Comparison of ENCODE assay signal across 22 cellular contexts in the genomic region with DNA sequence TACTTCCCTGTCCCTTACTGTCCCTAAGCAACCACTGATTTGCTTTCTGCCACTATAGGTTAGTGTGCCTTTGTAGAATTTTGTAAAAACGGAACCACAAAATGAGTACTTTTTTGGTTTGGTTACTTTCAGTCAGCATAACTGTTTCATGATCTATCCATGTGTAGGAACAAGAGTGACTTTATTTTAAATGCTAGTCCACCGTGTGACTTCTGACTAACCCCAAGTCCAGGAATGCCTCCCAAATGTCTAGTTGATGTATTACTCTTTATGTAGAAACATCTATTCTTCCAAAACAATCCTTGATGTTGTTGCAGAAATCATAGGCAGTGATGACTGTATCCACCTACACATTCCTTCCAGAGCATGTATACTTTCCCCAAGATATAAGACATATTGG. TPM values are rescaled to one million over a fixed set of nuclear protein-coding genes. Genes with fewer than 3 reads are reported as not detected.
DNase-seq lines count a peak whose midpoint lies in the region; ATAC-seq and TF ChIP-seq lines count a peak whose summit lies in the region.
"Had no signal": no experiment of that assay in that cellular context is flagged by ENCODE, and none has a peak within 500 bp of the region (broad histone marks: within the 10 kb centered on the region; RNA-seq: fewer than 3 reads in every experiment).

No MANE protein-coding gene starts in this region.

- in situ Hi-C loops in SK-MEL-5 (cut with HindIII; ENCODE audit: low pct_unique_long_range_greater_than_20kb, low sequenced_read_pairs), result no loop called here

- H3K9me3 Mint-ChIP-seq in stimulated activated naive CD8-positive, alpha-beta T cell treated with anti-CD3 and anti-CD28 coated beads, Interleukin-15, amount 100 ng/mL, for 72 hours, result no peaks in the 10 kb centered on the region
- peaks cover 5% of the 10 kb centered on the region for H3K9me3 Mint-ChIP-seq in activated CD8-positive, alpha-beta T cell treated with anti-CD3 and anti-CD28 coated beads for 36 hours
- peaks cover 4% of the 10 kb centered on the region for H3K9me3 Mint-ChIP-seq in stimulated activated memory B cell treated with anti-CD40 and anti-IgM and Interleukin-4, amounts not matched to agents 10 μg/mL and 1 μg/mL and 100 μg/mL, for 72 hours

- DNase-seq in stimulated activated naive CD8-positive, alpha-beta T cell treated with anti-CD3 and anti-CD28 coated beads, Interleukin-15, Interleukin-2, amounts not matched to agents 100 U/mL and 50 U/mL, for 24 hours, result no peak
- DNase-seq in stimulated activated naive CD8-positive, alpha-beta T cell treated with anti-CD3 and anti-CD28 coated beads, Interleukin-15, amount 100 ng/mL, for 72 hours, result no peak
- DNase-seq in SK-MEL-5 (ENCODE audit: low read depth, low spot score) (peak; percentile 28), fibroblast of the aortic adventitia (ENCODE audit: low read depth) (peak; percentile 55), hepatic stellate cell (ENCODE audit: low spot score) (no peak)
- no peak for DNase-seq in activated CD8-positive, alpha-beta T cell treated with anti-CD3 and anti-CD28 coated beads for 36 hours
- DNase-seq: CD8-positive, alpha-beta memory T cell; DMS79; HCEC 1CT; NCI-H1417; NCI-H187; NCI-H2107; NCI-H510A treated with DMSO at 0.1 percent for 48 hours; NCI-H774; Right ventricle myocardium superior had no signal

- peak; percentile 43 for ATAC-seq in stimulated activated naive CD8-positive, alpha-beta T cell treated with anti-CD3 and anti-CD28 coated beads, Interleukin-15, Interleukin-2, amounts not matched to agents 100 U/mL and 50 U/mL, for 24 hours
- ATAC-seq in stimulated activated naive CD8-positive, alpha-beta T cell treated with anti-CD3 and anti-CD28 coated beads, Interleukin-15, amount 100 ng/mL, for 72 hours, result no peak
- ATAC-seq in activated CD8-positive, alpha-beta T cell treated with anti-CD3 and anti-CD28 coated beads for 36 hours, result no peak
- ATAC-seq in stimulated activated memory B cell treated with anti-CD40 and anti-IgM and Interleukin-4, amounts not matched to agents 10 μg/mL and 1 μg/mL and 100 μg/mL, for 72 hours, result no peak

- intact Hi-C loops in activated CD8-positive, alpha-beta T cell treated with anti-CD3 and anti-CD28 coated beads for 36 hours (cut with micrococcal nuclease), result no loop called here

- H3K27me3 Mint-ChIP-seq in stimulated activated naive CD8-positive, alpha-beta T cell treated with anti-CD3 and anti-CD28 coated beads, Interleukin-15, amount 100 ng/mL, for 72 hours, result no peaks in the 10 kb centered on the region
- no peaks in the 10 kb centered on the region for H3K27me3 Mint-ChIP-seq in activated CD8-positive, alpha-beta T cell treated with anti-CD3 and anti-CD28 coated beads for 36 hours
- no peaks in the 10 kb centered on the region for H3K27me3 Mint-ChIP-seq in stimulated activated memory B cell treated with anti-CD40 and anti-IgM and Interleukin-4, amounts not matched to agents 10 μg/mL and 1 μg/mL and 100 μg/mL, for 72 hours
- H3K27me3 Mint-ChIP-seq: CD8-positive, alpha-beta memory T cell had no signal

- TF ChIP-seq CTCF in fibroblast of the aortic adventitia (IDR thresholded peaks at IDR 0.05; ENCODE audit: insufficient read depth, low read length), result no peak
- no peak for TF ChIP-seq CTCF in activated CD8-positive, alpha-beta T cell treated with anti-CD3 and anti-CD28 coated beads for 36 hours (IDR thresholded peaks at IDR 0.05)

- CTCF ChIA-PET in activated CD8-positive, alpha-beta T cell treated with anti-CD3 and anti-CD28 coated beads for 36 hours (lab: Charles Lee), result no interaction called here

- no peak overlapping the region for H3K27ac Mint-ChIP-seq in stimulated activated naive CD8-positive, alpha-beta T cell treated with anti-CD3 and anti-CD28 coated beads, Interleukin-15, amount 100 ng/mL, for 72 hours
- no peak overlapping the region for H3K27ac Mint-ChIP-seq in activated CD8-positive, alpha-beta T cell treated with anti-CD3 and anti-CD28 coated beads for 36 hours
- H3K27ac Mint-ChIP-seq in stimulated activated memory B cell treated with anti-CD40 and anti-IgM and Interleukin-4, amounts not matched to agents 10 μg/mL and 1 μg/mL and 100 μg/mL, for 72 hours, result no peak overlapping the region

- no peak overlapping the region for H3K4me3 ChIP-seq in fibroblast of the aortic adventitia (ENCODE audit: low read depth, low read length)
- H3K4me3 ChIP-seq: BLaER1 treated with 17β-estradiol and CSF1 and Interleukin-3, amounts not matched to agents 10 nM and 100 nM had no signal

- H3K36me3 Mint-ChIP-seq in activated CD8-positive, alpha-beta T cell treated with anti-CD3 and anti-CD28 coated beads for 36 hours (ENCODE audit: low read depth), result peaks cover 39% of the 10 kb centered on the region
- peaks cover 45% of the 10 kb centered on the region for H3K36me3 Mint-ChIP-seq in stimulated activated memory B cell treated with anti-CD40 and anti-IgM and Interleukin-4, amounts not matched to agents 10 μg/mL and 1 μg/mL and 100 μg/mL, for 72 hours

- H3K4me1 Mint-ChIP-seq in stimulated activated naive CD8-positive, alpha-beta T cell treated with anti-CD3 and anti-CD28 coated beads, Interleukin-15, amount 100 ng/mL, for 72 hours, result peaks cover 6% of the 10 kb centered on the region
- peaks cover 2% of the 10 kb centered on the region for H3K4me1 Mint-ChIP-seq in activated CD8-positive, alpha-beta T cell treated with anti-CD3 and anti-CD28 coated beads for 36 hours (ENCODE audit: low read depth)
- H3K4me1 Mint-ChIP-seq in stimulated activated memory B cell treated with anti-CD40 and anti-IgM and Interleukin-4, amounts not matched to agents 10 μg/mL and 1 μg/mL and 100 μg/mL, for 72 hours, result no peaks in the 10 kb centered on the region
- H3K4me1 Mint-ChIP-seq: CD8-positive, alpha-beta memory T cell had no signal

- no peak overlapping the region for H3K4me3 Mint-ChIP-seq in stimulated activated naive CD8-positive, alpha-beta T cell treated with anti-CD3 and anti-CD28 coated beads, Interleukin-15, amount 100 ng/mL, for 72 hours
- H3K4me3 Mint-ChIP-seq in activated CD8-positive, alpha-beta T cell treated with anti-CD3 and anti-CD28 coated beads for 36 hours, result no peak overlapping the region
- no peak overlapping the region for H3K4me3 Mint-ChIP-seq in stimulated activated memory B cell treated with anti-CD40 and anti-IgM and Interleukin-4, amounts not matched to agents 10 μg/mL and 1 μg/mL and 100 μg/mL, for 72 hours
- H3K4me3 Mint-ChIP-seq: CD8-positive, alpha-beta memory T cell had no signal

- POLR2A ChIA-PET in activated CD8-positive, alpha-beta T cell treated with anti-CD3 and anti-CD28 coated beads for 36 hours (lab: Charles Lee), result interaction anchor here (1.0 kb wide), 1 partner anchor 9 kb away, joined by 3 read pairs; no protein-coding TSS in a partner anchor

RNA-seq across cellular contexts. Expression of a gene that starts 21.3 kb away (rescaled TPM):
- total RNA-seq in SK-MEL-5 (2014; rRNA removed; shearing (Covaris generic)), result 62.9 and 68.8 TPM in 2 replicates
- 45.4 and 68.6 TPM in 2 replicates for polyA plus RNA-seq in SK-MEL-5 (2015; cell fraction: cytosol; rRNA removed)
- polyA plus RNA-seq in SK-MEL-5 (2015; cell fraction: nucleus; rRNA removed), result 26.4 and 28.8 TPM in 2 replicates
- total RNA-seq in fibroblast of the aortic adventitia (ENCODE audit: low replicate concordance), result 49.3 and 53.5 TPM in 2 replicates
- 10 to 100 TPM; 40.3 to 41.8 TPM for total RNA-seq in activated CD8-positive, alpha-beta T cell treated with anti-CD3 and anti-CD28 coated beads for 36 hours

RNA-seq across cellular contexts. Expression of a gene that starts 24.8 kb away (rescaled TPM):
- total RNA-seq in SK-MEL-5 (2014; rRNA removed; shearing (Covaris generic)), result not detected in 2 replicates
- polyA plus RNA-seq in SK-MEL-5 (2015; cell fraction: cytosol; rRNA removed), result not detected in 2 replicates
- polyA plus RNA-seq in SK-MEL-5 (2015; cell fraction: nucleus; rRNA removed), result not detected in 2 replicates
- total RNA-seq in fibroblast of the aortic adventitia (ENCODE audit: low replicate concordance), result not detected in 2 replicates
- not detected for total RNA-seq in activated CD8-positive, alpha-beta T cell treated with anti-CD3 and anti-CD28 coated beads for 36 hours
- total RNA-seq: A673; CD8-positive, alpha-beta memory T cell; G401; HT1080; M059J; OCI-LY7; Right ventricle myocardium superior had no signal

RNA-seq across cellular contexts. Expression of a gene that starts 30.2 kb away (rescaled TPM):
- 4.6 and 4.8 TPM in 2 replicates for total RNA-seq in SK-MEL-5 (2014; rRNA removed; shearing (Covaris generic))
- polyA plus RNA-seq in SK-MEL-5 (2015; cell fraction: cytosol; rRNA removed), result 6.1 and 7.4 TPM in 2 replicates
- polyA plus RNA-seq in SK-MEL-5 (2015; cell fraction: nucleus; rRNA removed), result 10.1 and 11.3 TPM in 2 replicates
- 4.4 and 7.0 TPM in 2 replicates for total RNA-seq in fibroblast of the aortic adventitia (ENCODE audit: low replicate concordance)
- 1 to 10 TPM; 6.3 to 8.7 TPM for total RNA-seq in activated CD8-positive, alpha-beta T cell treated with anti-CD3 and anti-CD28 coated beads for 36 hours

RNA-seq across cellular contexts. Expression of a gene that starts 42.8 kb away (rescaled TPM):
- 14.5 and 16.2 TPM in 2 replicates for total RNA-seq in SK-MEL-5 (2014; rRNA removed; shearing (Covaris generic))
- polyA plus RNA-seq in SK-MEL-5 (2015; cell fraction: cytosol; rRNA removed), result 23.4 and 24.6 TPM in 2 replicates
- 92.5 and 97.0 TPM in 2 replicates for polyA plus RNA-seq in SK-MEL-5 (2015; cell fraction: nucleus; rRNA removed)
- total RNA-seq in fibroblast of the aortic adventitia (ENCODE audit: low replicate concordance), result 15.4 and 17.7 TPM in 2 replicates
- total RNA-seq in activated CD8-positive, alpha-beta T cell treated with anti-CD3 and anti-CD28 coated beads for 36 hours, result 10 to 100 TPM; 31.1 to 35.5 TPM

Comparison
In these comparisons a context has a peak if more than half of its experiments do, and no peak if none do; other contexts are left out.
1. DNase-seq: peak in SK-MEL-5 (single experiment) and fibroblast of the aortic adventitia (single experiment); none in stimulated activated naive CD8-positive, alpha-beta T cell treated with anti-CD3 and anti-CD28 coated beads, Interleukin-15, Interleukin-2, amounts not matched to agents 100 U/mL and 50 U/mL, for 24 hours (single experiment), stimulated activated naive CD8-positive, alpha-beta T cell treated with anti-CD3 and anti-CD28 coated beads, Interleukin-15, amount 100 ng/mL, for 72 hours (0 of 2), activated CD8-positive, alpha-beta T cell treated with anti-CD3 and anti-CD28 coated beads for 36 hours (single experiment) and hepatic stellate cell (single experiment).